10 cellular contexts compared by ENCODE assay signal in the genomic region with DNA sequence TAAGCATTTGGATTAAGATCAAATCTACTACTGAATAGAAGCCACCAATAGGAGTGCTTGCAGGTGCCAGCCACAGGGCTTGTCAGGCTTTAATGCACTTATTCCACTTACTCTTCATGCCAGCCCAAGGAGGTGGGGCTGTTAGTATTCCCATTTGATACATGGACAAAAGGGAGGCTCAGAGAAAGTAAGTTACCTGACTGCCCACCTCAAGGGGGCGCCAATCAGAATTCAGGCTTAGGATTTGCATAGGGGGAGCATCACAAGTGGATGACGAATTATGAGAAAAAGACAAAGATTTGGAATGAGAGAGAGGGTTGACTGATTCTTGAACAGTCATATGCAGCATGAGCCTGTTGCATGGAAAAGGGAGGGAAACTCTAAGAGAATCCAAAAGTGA.
DNase-seq lines count a peak whose midpoint lies in the region; ATAC-seq, FAIRE-seq and TF ChIP-seq lines count a peak whose summit lies in the region.
"Had no signal": no experiment of that assay in that cellular context is flagged by ENCODE, and none has a peak within 500 bp of the region (broad histone marks: within the 10 kb centered on the region; RNA-seq: fewer than 3 reads in every experiment).

No MANE protein-coding gene starts in this region.

- no peak overlapping the region for H3K27ac Mint-ChIP-seq in astrocyte (ENCODE audit: unreplicated experiment)

- H3K36me3 ChIP-seq in astrocyte (ENCODE audit: insufficient read depth, low read length) (no peaks in the 10 kb centered on the region), smooth muscle cell (ENCODE audit: low read depth) (no peaks in the 10 kb centered on the region)

- H3K27me3 ChIP-seq in astrocyte (ENCODE audit: insufficient read depth, low read length) (no peaks in the 10 kb centered on the region), smooth muscle cell (ENCODE audit: low read depth) (peaks cover 14% of the 10 kb centered on the region)

- in situ Hi-C loops in KBM-7 (cut with MboI; ENCODE audit: low pct_unique_long_range_greater_than_20kb, low sequenced_read_pairs), result no loop called here

- H3K27ac ChIP-seq in astrocyte (ENCODE audit: low read depth, low read length) (no peak overlapping the region), smooth muscle cell (ENCODE audit: low read depth) (no peak overlapping the region)
- H3K27ac ChIP-seq: HL-60 had no signal

- WGBS in smooth muscle cell (ENCODE audit: low lambda C conversion rate), result 31% methylated on average over 2 of the region's 2 CpGs

- DNase-seq in GM10266 (ENCODE audit: extremely low spot score) (no peak), KBM-7 (peak; percentile 11), astrocyte (ENCODE audit: low read depth) (no peak), smooth muscle cell (lab: John Stamatoyannopoulos, UW; ENCODE audit: unreplicated experiment) (no peak), GM19239 (ENCODE audit: insufficient read length, low spot score) (no peak), NCI-H1092 treated with DMSO at 0.1 percent for 48 hours (lab: John Stamatoyannopoulos, UW) (no peak)
- DNase-seq: anterior cingulate cortex, SIG-M5 had no signal

- H3K4me1 ChIP-seq in astrocyte (ENCODE audit: insufficient read depth, low read length) (no peaks in the 10 kb centered on the region), smooth muscle cell (ENCODE audit: low read depth) (no peaks in the 10 kb centered on the region)

- peaks cover 1% of the 10 kb centered on the region for H3K9me3 Mint-ChIP-seq in astrocyte (ENCODE audit: unreplicated experiment)

- H4K20me1 ChIP-seq in astrocyte (ENCODE audit: insufficient read depth, low read length) (no peaks in the 10 kb centered on the region), smooth muscle cell (ENCODE audit: low read depth) (no peaks in the 10 kb centered on the region)

- no peaks in the 10 kb centered on the region for H3K36me3 Mint-ChIP-seq in astrocyte (ENCODE audit: low read depth, unreplicated experiment)

- H3K4me3 ChIP-seq in astrocyte (ENCODE audit: insufficient read depth, low read depth, low read length), result no peak overlapping the region
- H3K4me3 ChIP-seq in smooth muscle cell, result no peak overlapping the region

- FAIRE-seq in astrocyte (lab: Jason Lieb, UNC) (no peak), GM19239 (lab: Jason Lieb, UNC) (no peak)

- H3K9ac ChIP-seq in astrocyte (ENCODE audit: low read length) (no peak overlapping the region), smooth muscle cell (ENCODE audit: low read depth) (no peak overlapping the region)

- H3K79me2 ChIP-seq in astrocyte (ENCODE audit: insufficient read depth, low read length) (no peaks in the 10 kb centered on the region), smooth muscle cell (ENCODE audit: low read depth) (no peaks in the 10 kb centered on the region)

- H3K4me1 Mint-ChIP-seq in astrocyte (ENCODE audit: low read depth, unreplicated experiment), result no peaks in the 10 kb centered on the region

- peaks cover 2% of the 10 kb centered on the region for H3K27me3 Mint-ChIP-seq in astrocyte (ENCODE audit: low read depth, unreplicated experiment)

- H3K4me2 ChIP-seq in astrocyte (ENCODE audit: low read length) (no peak overlapping the region), smooth muscle cell (no peak overlapping the region)

- no peaks in the 10 kb centered on the region for H3F3A ChIP-seq in smooth muscle cell (ENCODE audit: low read depth)

- H3K9me3 ChIP-seq in astrocyte (ENCODE audit: insufficient read depth, low read depth, low read length) (peaks cover 2% of the 10 kb centered on the region), smooth muscle cell (replicated peaks; ENCODE audit: low read depth) (no peaks in the 10 kb centered on the region)

- H2AFZ ChIP-seq in astrocyte (ENCODE audit: low read depth, low read length), result no peak overlapping the region
- no peak overlapping the region for H2AFZ ChIP-seq in smooth muscle cell (ENCODE audit: low read depth)

- peak; percentile 18 for TF ChIP-seq CTCF in GM10266 (IDR thresholded peaks at IDR 0.05; ENCODE audit: control insufficient read depth, insufficient read depth, low read depth, missing control alignments)
- peak; percentile 7 for TF ChIP-seq CTCF in astrocyte (IDR thresholded peaks at IDR 0.05; ENCODE audit: insufficient read depth, low read depth, low read length)
- peak; percentile 14 for TF ChIP-seq CTCF in smooth muscle cell (IDR thresholded peaks at IDR 0.05; ENCODE audit: borderline replicate concordance, insufficient read depth, poor library complexity, severe bottlenecking)

- no peak for ATAC-seq in GM19397 (IDR thresholded peaks at IDR 0.05; ENCODE audit: unreplicated experiment)

- H3K4me3 Mint-ChIP-seq in astrocyte (ENCODE audit: unreplicated experiment), result no peak overlapping the region
